ENCODE assay signal across 8 cellular contexts in the genomic region with DNA sequence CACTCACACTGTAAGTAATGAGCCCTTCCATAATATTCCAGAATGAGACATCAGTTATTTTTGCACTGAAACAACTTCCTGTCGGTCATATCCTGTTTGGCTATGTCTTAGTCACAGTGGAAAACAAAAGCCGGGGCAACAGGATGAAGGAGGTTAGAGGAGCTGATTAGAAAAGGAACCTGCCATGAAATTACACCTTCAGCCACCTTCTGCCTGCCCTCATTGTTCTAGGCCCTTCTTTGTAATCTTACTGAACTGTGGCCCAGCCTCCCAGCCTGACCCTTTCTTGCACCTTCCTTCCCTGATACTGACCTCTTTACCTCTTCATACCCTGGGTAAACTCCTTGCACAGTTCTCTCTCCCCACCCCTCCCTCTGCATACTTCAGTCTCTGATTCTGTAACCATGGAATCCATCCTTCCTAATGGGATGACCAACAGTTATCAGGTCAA.
DNase-seq lines count a peak whose midpoint lies in the region; ATAC-seq, FAIRE-seq and TF ChIP-seq lines count a peak whose summit lies in the region.

No MANE protein-coding gene starts in this region.

- no peaks in the 10 kb centered on the region for H3K27me3 ChIP-seq in bronchial epithelial cell (ENCODE audit: control insufficient read depth, insufficient read depth, low read length)

- ATAC-seq in GM18909 (IDR thresholded peaks at IDR 0.05; ENCODE audit: poor library complexity, unreplicated experiment) (peak; percentile 43), memory B cell (ENCODE audit: low read depth) (no peak), GM21423 (IDR thresholded peaks at IDR 0.05; ENCODE audit: unreplicated experiment) (no peak)

- CTCF ChIA-PET in RWPE1 (lab: Yijun Ruan, JAX) (no interaction called here), HEK293T (lab: Yijun Ruan, JAX) (no interaction called here)

- peaks cover 12% of the 10 kb centered on the region for H3K36me3 Mint-ChIP-seq in memory B cell

- TF ChIP-seq CTCF in RWPE1 (conservative IDR thresholded peaks at IDR 0.05; ENCODE audit: low read depth): no peak
- TF ChIP-seq CTCF in bronchial epithelial cell (IDR thresholded peaks at IDR 0.05; ENCODE audit: insufficient read depth, low read length, severe bottlenecking): no peak

- POLR2A ChIA-PET in RWPE1 (lab: Yijun Ruan, JAX; ENCODE audit: low non-redundant PET) (no interaction called here), HEK293T (lab: Yijun Ruan, JAX) (no interaction called here)

- no peaks in the 10 kb centered on the region for H3K27me3 Mint-ChIP-seq in memory B cell

- H3K36me3 ChIP-seq in bronchial epithelial cell (ENCODE audit: control insufficient read depth, insufficient read depth, low read length): peaks cover 3% of the 10 kb centered on the region

- H3K27ac ChIP-seq in RWPE1: peak overlapping the region; percentile 34; the same call in 1 of the 2 replicates

- DNase-seq in RWPE1 (ENCODE audit: low spot score) (peak; percentile 71), bronchial epithelial cell (ENCODE audit: low read depth) (peak; percentile 94), memory B cell (ENCODE audit: low spot score in 2 of 2) (no peak), COLO668 (lab: John Stamatoyannopoulos, UW; ENCODE audit: unreplicated experiment) (no peak), HEK293T (ENCODE audit: extremely low spot score) (no peak), DMS 273 (lab: John Stamatoyannopoulos, UW; ENCODE audit: unreplicated experiment) (no peak)

- H3K4me1 Mint-ChIP-seq in memory B cell: peaks cover 4% of the 10 kb centered on the region

- H3K27ac Mint-ChIP-seq in memory B cell: peak overlapping the region; percentile 5

- H3K4me3 Mint-ChIP-seq in memory B cell: no peak overlapping the region

- no peak overlapping the region for H3K4me3 ChIP-seq in bronchial epithelial cell (ENCODE audit: low read depth, low read length)

- peak; percentile 13 for FAIRE-seq in bronchial epithelial cell (lab: Jason Lieb, UNC)

- no peaks in the 10 kb centered on the region for H3K9me3 Mint-ChIP-seq in memory B cell

TF ChIP-seq in HEK293T, 16 proteins besides CTCF, POLR2A, EP300 and RAD21:
- TF ChIP-seq, protein P1, sequence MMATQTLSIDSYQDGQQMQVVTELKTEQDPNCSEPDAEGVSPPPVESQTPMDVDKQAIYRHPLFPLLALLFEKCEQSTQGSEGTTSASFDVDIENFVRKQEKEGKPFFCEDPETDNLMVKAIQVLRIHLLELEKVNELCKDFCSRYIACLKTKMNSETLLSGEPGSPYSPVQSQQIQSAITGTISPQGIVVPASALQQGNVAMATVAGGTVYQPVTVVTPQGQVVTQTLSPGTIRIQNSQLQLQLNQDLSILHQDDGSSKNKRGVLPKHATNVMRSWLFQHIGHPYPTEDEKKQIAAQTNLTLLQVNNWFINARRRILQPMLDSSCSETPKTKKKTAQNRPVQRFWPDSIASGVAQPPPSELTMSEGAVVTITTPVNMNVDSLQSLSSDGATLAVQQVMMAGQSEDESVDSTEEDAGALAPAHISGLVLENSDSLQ (IDR thresholded peaks at IDR 0.05): no peak
- TF ChIP-seq SP1 (IDR thresholded peaks at IDR 0.05) (no peak), ZNF384 (IDR thresholded peaks at IDR 0.05) (no peak), LEF1 (IDR thresholded peaks at IDR 0.05; ENCODE audit: borderline replicate concordance) (no peak)
TF ChIP-seq in HEK293T: peak in this region for 0.

Comparison
In these comparisons a context has a peak if more than half of its experiments do, and no peak if none do; other contexts are left out.
1. DNase-seq: peak in RWPE1 (single experiment) and bronchial epithelial cell (single experiment); none in memory B cell (0 of 2), COLO668 (single experiment), HEK293T (single experiment) and DMS 273 (single experiment).